ENCODE assay signal across 24 cellular contexts in genomic region chr3:185651971-185652370, GRCh38.
"Had no signal": no experiment of that assay in that cellular context is flagged by ENCODE, and none has a peak within 500 bp of the region (broad histone marks: within the 10 kb centered on the region; RNA-seq: fewer than 3 reads in every experiment).

No MANE protein-coding gene starts in this region.

- H3K9me3 Mint-ChIP-seq: naive thymus-derived CD8-positive, alpha-beta T cell; nephron; neural progenitor cell; stimulated activated memory B cell treated with anti-CD40 and anti-IgM and Interleukin-4, amounts not matched to agents 10 μg/mL and 1 μg/mL and 100 μg/mL, for 72 hours; stimulated activated naive CD8-positive, alpha-beta T cell treated with anti-CD3 and anti-CD28 coated beads, Interleukin-15, amount 100 ng/mL, for 72 hours had no signal

- H3K4me1 ChIP-seq: pancreas, psoas muscle had no signal

- H3K27me3 ChIP-seq: heart left ventricle, hepatocyte, neural progenitor cell, neutrophil, pancreas, spleen, testis, thyroid gland, transverse colon, upper lobe of left lung had no signal

- H3K4me3 Mint-ChIP-seq: naive thymus-derived CD8-positive, alpha-beta T cell; nephron; neural progenitor cell; stimulated activated memory B cell treated with anti-CD40 and anti-IgM and Interleukin-4, amounts not matched to agents 10 μg/mL and 1 μg/mL and 100 μg/mL, for 72 hours; stimulated activated naive CD8-positive, alpha-beta T cell treated with anti-CD3 and anti-CD28 coated beads, Interleukin-15, amount 100 ng/mL, for 72 hours had no signal

- ATAC-seq: heart left ventricle; naive thymus-derived CD8-positive, alpha-beta T cell; pancreas; psoas muscle; sciatic nerve; stimulated activated memory B cell treated with anti-CD40 and anti-IgM and Interleukin-4, amounts not matched to agents 10 μg/mL and 1 μg/mL and 100 μg/mL, for 72 hours; stimulated activated naive CD8-positive, alpha-beta T cell treated with anti-CD3 and anti-CD28 coated beads, Interleukin-15, amount 100 ng/mL, for 72 hours had no signal

- H3K4me2 ChIP-seq: hepatocyte, neural progenitor cell had no signal

- H3K27ac Mint-ChIP-seq: naive thymus-derived CD8-positive, alpha-beta T cell; stimulated activated memory B cell treated with anti-CD40 and anti-IgM and Interleukin-4, amounts not matched to agents 10 μg/mL and 1 μg/mL and 100 μg/mL, for 72 hours had no signal

- H2AFZ ChIP-seq: hepatocyte, neural progenitor cell had no signal

- H3K36me3 Mint-ChIP-seq: naive thymus-derived CD8-positive, alpha-beta T cell; stimulated activated memory B cell treated with anti-CD40 and anti-IgM and Interleukin-4, amounts not matched to agents 10 μg/mL and 1 μg/mL and 100 μg/mL, for 72 hours had no signal

- H3K4me3 ChIP-seq: heart left ventricle, hepatocyte, left ventricle myocardium inferior, lung, neural progenitor cell, pancreas, psoas muscle, spleen, testis, thyroid gland, transverse colon, upper lobe of left lung had no signal

- DNase-seq: glutamatergic neuron; heart left ventricle; islet precursor cell; left ventricle myocardium inferior; naive thymus-derived CD8-positive, alpha-beta T cell; pancreas; psoas muscle; small intestine; spleen; stimulated activated CD4-positive, alpha-beta T cell treated with anti-CD3 and anti-CD28 coated beads, Interleukin-4, amount 100 ng/mL, for 4 hours; stimulated activated CD8-positive, alpha-beta memory T cell treated with anti-CD3 and anti-CD28 coated beads, Interleukin-4, amount 100 ng/mL, for 48 hours; stimulated activated naive CD4-positive, alpha-beta T cell treated with Interleukin-2 at 50 U/mL for 16 hours; stimulated activated naive CD8-positive, alpha-beta T cell treated with anti-CD3 and anti-CD28 coated beads, Interleukin-15, amount 100 ng/mL, for 72 hours; testis; thyroid gland; transverse colon; upper lobe of left lung had no signal

- H3K36me3 ChIP-seq: left ventricle myocardium inferior, neural progenitor cell, neutrophil, pancreas, transverse colon had no signal

- H3K4me1 Mint-ChIP-seq: naive thymus-derived CD8-positive, alpha-beta T cell; stimulated activated naive CD8-positive, alpha-beta T cell treated with anti-CD3 and anti-CD28 coated beads, Interleukin-15, amount 100 ng/mL, for 72 hours had no signal

- H3K27ac ChIP-seq: heart left ventricle, hepatocyte, left ventricle myocardium inferior, neural progenitor cell, neutrophil, pancreas, psoas muscle, spleen, testis, thyroid gland, transverse colon, upper lobe of left lung had no signal

- H3K9me3 ChIP-seq: heart left ventricle, left ventricle myocardium inferior, neutrophil, pancreas, psoas muscle, spleen, testis, thyroid gland, transverse colon, upper lobe of left lung had no signal

- H3K9ac ChIP-seq: neural progenitor cell had no signal
